ENCODE assay signal across 8 cellular contexts in the genomic region with DNA sequence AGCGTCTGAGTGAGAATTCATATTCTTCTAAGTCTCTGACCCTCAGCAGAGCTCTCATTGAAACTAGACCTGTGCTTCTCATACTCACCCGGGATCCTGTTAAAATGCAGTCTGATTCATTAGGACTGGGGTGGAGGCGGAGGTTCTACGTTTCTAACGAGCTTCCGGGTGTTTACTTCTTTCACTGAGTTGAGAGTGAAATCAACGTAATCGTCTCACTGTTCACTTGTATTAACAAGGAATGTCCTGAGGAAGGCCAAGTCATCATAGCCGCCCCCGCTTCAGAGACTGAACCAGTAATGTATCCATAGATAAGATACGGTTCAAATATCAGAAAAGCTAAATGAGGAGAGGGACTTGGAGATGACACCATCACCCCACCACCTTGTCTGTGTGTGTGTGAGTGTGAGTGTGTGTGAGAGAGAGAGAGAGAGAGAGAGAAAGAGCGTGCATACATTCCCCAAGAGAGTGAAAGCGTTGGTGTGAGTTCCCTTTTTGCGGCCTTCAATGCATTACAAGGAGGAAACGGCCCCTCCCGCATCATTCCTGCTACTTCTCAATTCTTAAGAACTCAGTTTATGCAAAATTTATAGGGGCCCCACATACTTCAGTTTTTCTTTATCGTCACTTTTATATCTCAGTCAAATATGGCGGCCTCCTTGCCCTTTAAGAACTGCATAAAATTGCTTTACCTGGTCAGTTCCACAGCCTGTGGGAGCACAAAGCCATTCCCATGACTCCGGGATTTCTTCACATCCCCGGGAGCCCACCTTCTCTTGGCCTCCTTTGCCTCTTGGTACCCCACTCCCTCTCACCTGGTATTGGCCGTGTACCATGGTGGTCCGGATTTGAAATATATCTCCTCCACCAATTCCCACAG. TPM values are rescaled to one million over a fixed set of nuclear protein-coding genes. Genes with fewer than 3 reads are reported as not detected.
DNase-seq lines count a peak whose midpoint lies in the region; ATAC-seq and TF ChIP-seq lines count a peak whose summit lies in the region.

No MANE protein-coding gene starts in this region.

- H3K9me3 Mint-ChIP-seq in activated naive CD4-positive, alpha-beta T cell treated with anti-CD3 and anti-CD28 coated beads, Interleukin-2, amount 50 U/mL, for 72 hours, result peaks cover 3 to 5% of the 10 kb centered on the region in 2 donors
- no peaks in the 10 kb centered on the region for H3K9me3 Mint-ChIP-seq in Caco-2 (ENCODE audit: unreplicated experiment)

- BruUV-seq in Caco-2 (replicated peaks; lab: Mats Ljungman, UMichigan), result no TSS peak

- H4K20me1 ChIP-seq in OCI-LY1 (ENCODE audit: insufficient read depth, low read length), result no peaks in the 10 kb centered on the region

- H3K27me3 ChIP-seq in OCI-LY1 (ENCODE audit: insufficient read depth, low read length), result no peaks in the 10 kb centered on the region
- no peaks in the 10 kb centered on the region for H3K27me3 ChIP-seq in Caco-2 (replicated peaks; ENCODE audit: control insufficient read depth, insufficient read depth, low read length)

- peaks cover 0 to 8% of the 10 kb centered on the region in 2 donors for H3K36me3 Mint-ChIP-seq in activated naive CD4-positive, alpha-beta T cell treated with anti-CD3 and anti-CD28 coated beads, Interleukin-2, amount 50 U/mL, for 72 hours
- no peaks in the 10 kb centered on the region for H3K36me3 Mint-ChIP-seq in Caco-2 (ENCODE audit: insufficient read depth, unreplicated experiment)

- CTCF ChIA-PET in Caco-2 (lab: Charles Lee), result no interaction called here

- H3K4me2 ChIP-seq in OCI-LY1 (ENCODE audit: low read length), result peak overlapping the region; percentile 65

- peak; percentile 78 for ATAC-seq in HG02610 (IDR thresholded peaks at IDR 0.05; ENCODE audit: unreplicated experiment)
- ATAC-seq in activated naive CD4-positive, alpha-beta T cell treated with anti-CD3 and anti-CD28 coated beads, Interleukin-2, amount 50 U/mL, for 72 hours, result peak; percentile 96 to 97

- H3K9me2 ChIP-seq in OCI-LY1 (ENCODE audit: low read depth, low read length), result no peaks in the 10 kb centered on the region

- H3K9me3 ChIP-seq in OCI-LY1 (ENCODE audit: low read length) (no peaks in the 10 kb centered on the region), Caco-2 (no peaks in the 10 kb centered on the region)

- peaks cover 8% of the 10 kb centered on the region for H3K27me3 Mint-ChIP-seq in Caco-2 (ENCODE audit: insufficient read depth, unreplicated experiment)

- peak overlapping the region; percentile 50 for H3K9ac ChIP-seq in OCI-LY1 (ENCODE audit: low read length)

- H3K36me3 ChIP-seq in OCI-LY1 (ENCODE audit: insufficient read depth, low read length), result no peaks in the 10 kb centered on the region
- H3K36me3 ChIP-seq in Caco-2 (ENCODE audit: control insufficient read depth, insufficient read depth, low read length), result no peaks in the 10 kb centered on the region

- no peaks in the 10 kb centered on the region for H3K4me1 Mint-ChIP-seq in Caco-2 (ENCODE audit: low read depth, unreplicated experiment)

- peak overlapping the region; percentile 85 for H3K27ac ChIP-seq in OCI-LY1 (ENCODE audit: low read depth, low read length, poor library complexity, severe bottlenecking)

- no peak overlapping the region for H3K4me3 Mint-ChIP-seq in Caco-2 (ENCODE audit: unreplicated experiment)

- peaks cover 42% of the 10 kb centered on the region for H3K4me1 ChIP-seq in OCI-LY1 (ENCODE audit: insufficient read depth, low read length, severe bottlenecking)
- no peaks in the 10 kb centered on the region for H3K4me1 ChIP-seq in Caco-2

- TF ChIP-seq CTCF in GM12865 (IDR thresholded peaks at IDR 0.05; ENCODE audit: insufficient read depth, low read depth, low read length, missing control alignments), result no peak
- no peak for TF ChIP-seq CTCF in OCI-LY1 (IDR thresholded peaks at IDR 0.05; ENCODE audit: low read length)
- TF ChIP-seq CTCF in Caco-2 (IDR thresholded peaks at IDR 0.05; ENCODE audit: insufficient read depth in 1 of 2, low read depth in 1 of 2, low read length in 1 of 2, severe bottlenecking in 1 of 2, unreplicated experiment in 1 of 2), result no peak

- POLR2A ChIA-PET in Caco-2 (lab: Charles Lee), result no interaction called here

- H3K27ac Mint-ChIP-seq in activated naive CD4-positive, alpha-beta T cell treated with anti-CD3 and anti-CD28 coated beads, Interleukin-2, amount 50 U/mL, for 72 hours, result peak overlapping the region; percentile 83 to 95
- no peak overlapping the region for H3K27ac Mint-ChIP-seq in Caco-2 (ENCODE audit: unreplicated experiment)

- peak overlapping the region; percentile 89 for H2AFZ ChIP-seq in OCI-LY1 (ENCODE audit: low read length)

- DNase-seq in GM12865 (ENCODE audit: low read depth), result peak; percentile 78
- DNase-seq in activated naive CD4-positive, alpha-beta T cell treated with anti-CD3 and anti-CD28 coated beads, Interleukin-2, amount 50 U/mL, for 72 hours (ENCODE audit: low spot score in 2 of 2), result peak; percentile 34 to 56
- DNase-seq in stimulated activated CD4-positive, alpha-beta T cell treated with anti-CD3 and anti-CD28 coated beads, Interleukin-12 subunit alpha, Interleukin-12 subunit beta, amount 100 ng/mL, for 4 hours, result peak; percentile 37
- DNase-seq in GM19240 (ENCODE audit: insufficient read length, low spot score), result no peak
- DNase-seq in Caco-2, result no peak
- DNase-seq in NCI-H2081 (lab: John Stamatoyannopoulos, UW), result no peak

- intact Hi-C loops in Caco-2 (cut with micrococcal nuclease; ENCODE audit: unreplicated experiment), result no loop called here

- no peaks in the 10 kb centered on the region for H3K79me2 ChIP-seq in OCI-LY1 (ENCODE audit: insufficient read depth, low read length)

- no peaks in the 10 kb centered on the region for H3F3A ChIP-seq in OCI-LY1 (ENCODE audit: insufficient read depth, low read length)

- peak overlapping the region; percentile 36 for H3K4me3 ChIP-seq in GM12865 (ENCODE audit: low read depth, low read length)
- H3K4me3 ChIP-seq in OCI-LY1 (ENCODE audit: low read depth, low read length, poor library complexity, severe bottlenecking), result peak overlapping the region; percentile 50
- H3K4me3 ChIP-seq in Caco-2 (ENCODE audit: low read depth, low read length), result no peak overlapping the region

RNA-seq across cellular contexts. Expression of a gene that starts 19.8 kb away (rescaled TPM):
- total RNA-seq in activated naive CD4-positive, alpha-beta T cell treated with anti-CD3 and anti-CD28 coated beads, Interleukin-2, amount 50 U/mL, for 72 hours, result not detected
- total RNA-seq in Caco-2 (2022), result not detected in 2 replicates

RNA-seq across cellular contexts. Expression of a gene that starts 32.4 kb away (rescaled TPM):
- total RNA-seq in activated naive CD4-positive, alpha-beta T cell treated with anti-CD3 and anti-CD28 coated beads, Interleukin-2, amount 50 U/mL, for 72 hours, result 10 to 100 TPM; 65.8 to 69.8 TPM
- total RNA-seq in Caco-2 (2022), result 105 and 108 TPM in 2 replicates

Comparison
In these comparisons a context has a peak if more than half of its experiments do, and no peak if none do; other contexts are left out.
1. DNase-seq: peak in GM12865 (single experiment), activated naive CD4-positive, alpha-beta T cell treated with anti-CD3 and anti-CD28 coated beads, Interleukin-2, amount 50 U/mL, for 72 hours (2 of 2) and stimulated activated CD4-positive, alpha-beta T cell treated with anti-CD3 and anti-CD28 coated beads, Interleukin-12 subunit alpha, Interleukin-12 subunit beta, amount 100 ng/mL, for 4 hours (single experiment); none in GM19240 (single experiment), Caco-2 (0 of 2) and NCI-H2081 (0 of 2).